ENCODE assay signal across 8 cellular contexts in genomic region chr10:116470768-116471415, GRCh38. TPM values are rescaled to one million over a fixed set of nuclear protein-coding genes. Genes with fewer than 3 reads are reported as not detected.
A peak's percentile ranks its signal among the peaks of the same experiment; 100 is the strongest.
DNase-seq lines count a peak whose midpoint lies in the region; ATAC-seq, FAIRE-seq and TF ChIP-seq lines count a peak whose summit lies in the region.

No MANE protein-coding gene starts in this region.

- H3K9ac ChIP-seq in OCI-LY3 (ENCODE audit: low read length): no peak overlapping the region

- no peaks in the 10 kb centered on the region for H3K36me3 ChIP-seq in OCI-LY3 (replicated peaks; ENCODE audit: low read depth, low read length)
- H3K36me3 ChIP-seq in aorta (ENCODE audit: control insufficient read depth in 1 of 2, insufficient read depth in 2 of 2, low read length in 1 of 2): no peaks in the 10 kb centered on the region

- no peaks in the 10 kb centered on the region for H3K4me1 ChIP-seq in A549
- no peaks in the 10 kb centered on the region for H3K4me1 ChIP-seq in OCI-LY3 (ENCODE audit: low read length)
- peaks cover 4% of the 10 kb centered on the region for H3K4me1 ChIP-seq in foreskin keratinocyte
- no peaks in the 10 kb centered on the region for H3K4me1 ChIP-seq in aorta (ENCODE audit: control insufficient read depth in 1 of 2, insufficient read depth in 2 of 2, low read length in 2 of 2)

- no peak for TF ChIP-seq EP300 in A549 (IDR thresholded peaks at IDR 0.05)

- H3K4me3 ChIP-seq in A549 (no peak overlapping the region), OCI-LY3 (ENCODE audit: low read length) (no peak overlapping the region), aorta (ENCODE audit: low read length in 2 of 2) (no peak overlapping the region)

- no peak for TF ChIP-seq POLR2A in A549 (IDR thresholded peaks at IDR 0.05; ENCODE audit: low read length)

- no peaks in the 10 kb centered on the region for H3K79me2 ChIP-seq in OCI-LY3 (ENCODE audit: low read length)

- no peaks in the 10 kb centered on the region for H3K9me3 ChIP-seq in A549
- no peaks in the 10 kb centered on the region for H3K9me3 ChIP-seq in OCI-LY3 (ENCODE audit: insufficient read depth, low read length)
- no peaks in the 10 kb centered on the region for H3K9me3 ChIP-seq in aorta (ENCODE audit: control insufficient read depth, low read length)

- TF ChIP-seq CTCF in A549 (IDR thresholded peaks at IDR 0.05) (peak; percentile 29; the same call in 2 of the 3 replicates), OCI-LY3 (IDR thresholded peaks at IDR 0.05; ENCODE audit: low read depth, low read length) (peak; percentile 13; the same call in 1 of the 2 replicates), foreskin keratinocyte (conservative IDR thresholded peaks at IDR 0.05) (peak; percentile 78)

- H3K27me3 ChIP-seq in OCI-LY3 (ENCODE audit: low read depth, low read length) (no peaks in the 10 kb centered on the region), foreskin keratinocyte (no peaks in the 10 kb centered on the region), aorta (ENCODE audit: control insufficient read depth in 1 of 2, insufficient read depth in 2 of 2, low read length in 1 of 2) (no peaks in the 10 kb centered on the region)

- ATAC-seq in A549 (peak; percentile 74 to 86; a peak in 4 of 6 replicates), GM18502 (IDR thresholded peaks at IDR 0.05; ENCODE audit: poor library complexity, unreplicated experiment) (peak; percentile 63), foreskin keratinocyte (peak; percentile 87), aorta (ENCODE audit: low FRiP score) (no peak), GM21786 (IDR thresholded peaks at IDR 0.05; ENCODE audit: unreplicated experiment) (no peak)

- CTCF ChIA-PET in A549 (lab: Yijun Ruan, JAX): interaction anchor here (0.9 kb wide), 1 partner anchor 54 kb away, joined by 3 read pairs; no protein-coding TSS in a partner anchor

- intact Hi-C loops in aorta (cut with DNase I): no loop called here

- no peak overlapping the region for H3K4me2 ChIP-seq in A549
- H3K4me2 ChIP-seq in OCI-LY3 (ENCODE audit: low read length): no peak overlapping the region

- no peak for FAIRE-seq in A549 (lab: Jason Lieb, UNC)

- H2AFZ ChIP-seq in OCI-LY3 (ENCODE audit: low read depth, low read length): no peak overlapping the region

- no peaks in the 10 kb centered on the region for H4K20me1 ChIP-seq in OCI-LY3 (ENCODE audit: insufficient read depth, low read length)

- TF ChIP-seq RAD21 in A549 (conservative IDR thresholded peaks at IDR 0.05 in 1 of 2, IDR thresholded peaks at IDR 0.05 in 1 of 2): peak in 1 of 2 experiments; percentile 40; a peak in 2 of 5 replicates

- POLR2A ChIA-PET in A549 (lab: Yijun Ruan, JAX): no interaction called here

- WGBS in A549 (ENCODE audit: missing lambda C conversion rate): 10% methylated on average over 6 of the region's 6 CpGs
- 67 to 68% methylated on average over 6 of the region's 6 CpGs for WGBS in aorta, 2 donors

- DNase-seq in A549 (ENCODE audit: low read depth in 1 of 2, low spot score in 1 of 2) (peak; percentile 37 to 41), foreskin keratinocyte (peak; percentile 35 to 77), aorta (no peak), NCI-H1105 treated with DMSO at 0.1 percent for 48 hours (lab: John Stamatoyannopoulos, UW) (no peak), hepatic stellate cell (ENCODE audit: low spot score) (no peak)

- no peak overlapping the region for H3K27ac ChIP-seq in A549
- no peak overlapping the region for H3K27ac ChIP-seq in OCI-LY3 (ENCODE audit: low read length)
- H3K27ac ChIP-seq in foreskin keratinocyte: no peak overlapping the region
- H3K27ac ChIP-seq in aorta (ENCODE audit: low read depth in 1 of 2, low read length in 2 of 2): no peak overlapping the region

TF ChIP-seq in A549, 52 proteins besides CTCF, POLR2A, EP300 and RAD21:
- TF ChIP-seq SREBF2 (IDR thresholded peaks at IDR 0.05): no peak
- 0 out of 3 replicates have a peak, but pooled peaks have one; percentile 21 for TF ChIP-seq SMC3 (IDR thresholded peaks at IDR 0.05)

RNA-seq across cellular contexts. Expression of gene PNLIPRP3, which starts 43.2 kb away (rescaled TPM):
- polyA plus RNA-seq in A549 (2011; rRNA removed): not detected in 2 replicates
- polyA plus RNA-seq in A549 (2012; cell fraction: cytosol; rRNA removed): not detected in 2 replicates
- not detected in 2 replicates for polyA plus RNA-seq in A549 (2012; cell fraction: nucleus; rRNA removed)
- not detected in 3 replicates for polyA plus RNA-seq in A549 (2017; fragmentation: RNase III; extraction: RNeasy Plus Mini Kit Qiagen cat#74134 plus additional on column Dnase treatment)
- polyA minus RNA-seq in A549 (2011; rRNA and poly(A)+ RNA removed): not detected in 2 replicates
- 13.4 and 23.5 TPM in 2 replicates for total RNA-seq in foreskin keratinocyte
- polyA plus RNA-seq in foreskin keratinocyte: 9.7 and 13.7 TPM in 2 replicates
- total RNA-seq in aorta: not detected
- polyA plus RNA-seq in aorta: not detected

Comparison
In these comparisons a context has a peak if more than half of its experiments do, and no peak if none do; other contexts are left out.
1. ATAC-seq: peak in A549 (2 of 2), GM18502 (single experiment) and foreskin keratinocyte (single experiment); none in aorta (single experiment) and GM21786 (single experiment).
2. DNase-seq: peak in A549 (2 of 2) and foreskin keratinocyte (2 of 2); none in aorta (0 of 2), NCI-H1105 treated with DMSO at 0.1 percent for 48 hours (single experiment) and hepatic stellate cell (single experiment).
3. CTCF ChIP-seq: peak in every context shown above with its lines; median percentile 78 in foreskin keratinocyte; 29 in A549; 13 in OCI-LY3.
4. RNA of gene PNLIPRP3, which starts 43.2 kb away (polyA plus RNA-seq): 9.7 to 13.7 TPM in foreskin keratinocyte; not detected in A549 and not detected in aorta; every median in the first group is over 10 times any median in the second.